ENCODE assay signal across 28 cellular contexts in genomic region chr1:112878321-112878720, GRCh38.
DNase-seq lines count a peak whose midpoint lies in the region; ATAC-seq and TF ChIP-seq lines count a peak whose summit lies in the region.
"Had no signal": no experiment of that assay in that cellular context is flagged by ENCODE, and none has a peak within 500 bp of the region (broad histone marks: within the 10 kb centered on the region; RNA-seq: fewer than 3 reads in every experiment).

No MANE protein-coding gene starts in this region.

- H3K4me3 Mint-ChIP-seq in WTC11 = no peak overlapping the region
- no peak overlapping the region for H3K4me3 Mint-ChIP-seq in activated T-helper 1 cell treated with anti-CD3 and anti-CD28 coated beads, Interleukin-12 subunit alpha, Interleukin-12 subunit beta, Interleukin-2, Interleukin-4 antibody, amounts not matched to agents 30 ng/mL and 10 ng/mL and 1 ng/mL, durations not matched to agents 14 hours and 24 hours and 36 hours
- H3K4me3 Mint-ChIP-seq: CD4-positive, alpha-beta memory T cell; memory B cell; stimulated activated naive CD8-positive, alpha-beta T cell treated with anti-CD3 and anti-CD28 coated beads, Interleukin-15, Interleukin-2, amounts not matched to agents 100 ng/mL and 50 ng/mL, for 24 hours; T-helper 2 cell treated with Interferon-gamma antibody and Interleukin-4, amounts not matched to agents 5 μg/mL and 100 μg/mL, for 36 hours had no signal

- H3K9me3 ChIP-seq in cardiac muscle cell (ENCODE audit: low read depth) = no peaks in the 10 kb centered on the region
- H3K9me3 ChIP-seq in left ventricle myocardium inferior (replicated peaks) = no peaks in the 10 kb centered on the region
- H3K9me3 ChIP-seq: A549, esophagus muscularis mucosa, tibial artery had no signal

- H3K36me3 Mint-ChIP-seq in WTC11 = peaks cover 5% of the 10 kb centered on the region; the same call in 1 of the 2 replicates
- H3K36me3 Mint-ChIP-seq in activated T-helper 1 cell treated with anti-CD3 and anti-CD28 coated beads, Interleukin-12 subunit alpha, Interleukin-12 subunit beta, Interleukin-2, Interleukin-4 antibody, amounts not matched to agents 30 ng/mL and 10 ng/mL and 1 ng/mL, durations not matched to agents 14 hours and 24 hours and 36 hours (ENCODE audit: low read depth) = no peaks in the 10 kb centered on the region
- H3K36me3 Mint-ChIP-seq: activated naive CD4-positive, alpha-beta T cell treated with anti-CD3 and anti-CD28 coated beads, Interleukin-2, amount 50 U/mL, for 72 hours; CD4-positive, alpha-beta memory T cell; memory B cell had no signal

- CTCF ChIA-PET in WTC11 (lab: Charles Lee) = interaction anchor here (0.9 to 7.5 kb wide), 7 partner anchors 11 to 195 kb away, joined by 3 to 72 read pairs (median 20); partner anchors contain the start of genes LRIG2 and PPM1J

- H3K27ac Mint-ChIP-seq in WTC11 = peak overlapping the region; percentile 72
- H3K27ac Mint-ChIP-seq in activated T-helper 1 cell treated with anti-CD3 and anti-CD28 coated beads, Interleukin-12 subunit alpha, Interleukin-12 subunit beta, Interleukin-2, Interleukin-4 antibody, amounts not matched to agents 30 ng/mL and 10 ng/mL and 1 ng/mL, durations not matched to agents 14 hours and 24 hours and 36 hours = no peak overlapping the region
- H3K27ac Mint-ChIP-seq: memory B cell; stimulated activated naive CD8-positive, alpha-beta T cell treated with anti-CD3 and anti-CD28 coated beads, Interleukin-15, Interleukin-2, amounts not matched to agents 100 ng/mL and 50 ng/mL, for 24 hours; T-helper 2 cell treated with Interferon-gamma antibody and Interleukin-4, amounts not matched to agents 5 μg/mL and 100 μg/mL, for 36 hours had no signal

- no peak overlapping the region for H3K4me3 ChIP-seq in cardiac muscle cell
- H3K4me3 ChIP-seq in left ventricle myocardium inferior = no peak overlapping the region
- H3K4me3 ChIP-seq: A549, esophagus muscularis mucosa, hepatocyte, skin epidermis, tibial artery had no signal

- peaks cover 62% of the 10 kb centered on the region for H3K4me1 Mint-ChIP-seq in WTC11
- H3K4me1 Mint-ChIP-seq in activated T-helper 1 cell treated with anti-CD3 and anti-CD28 coated beads, Interleukin-12 subunit alpha, Interleukin-12 subunit beta, Interleukin-2, Interleukin-4 antibody, amounts not matched to agents 30 ng/mL and 10 ng/mL and 1 ng/mL, durations not matched to agents 14 hours and 24 hours and 36 hours (ENCODE audit: low read depth) = peaks cover 5% of the 10 kb centered on the region
- H3K4me1 Mint-ChIP-seq: CD4-positive, alpha-beta memory T cell had no signal

- H3K4me1 ChIP-seq in cardiac muscle cell (ENCODE audit: low read depth) (no peaks in the 10 kb centered on the region), left ventricle myocardium inferior (peaks cover 18% of the 10 kb centered on the region)
- H3K4me1 ChIP-seq: A549, tibial artery had no signal

- H3K27me3 Mint-ChIP-seq in WTC11 (ENCODE audit: low read depth) = no peaks in the 10 kb centered on the region
- peaks cover 26% of the 10 kb centered on the region for H3K27me3 Mint-ChIP-seq in activated T-helper 1 cell treated with anti-CD3 and anti-CD28 coated beads, Interleukin-12 subunit alpha, Interleukin-12 subunit beta, Interleukin-2, Interleukin-4 antibody, amounts not matched to agents 30 ng/mL and 10 ng/mL and 1 ng/mL, durations not matched to agents 14 hours and 24 hours and 36 hours (ENCODE audit: insufficient read depth)

- H3K27ac ChIP-seq in cardiac muscle cell (no peak overlapping the region), left ventricle myocardium inferior (replicated peaks) (no peak overlapping the region)
- H3K27ac ChIP-seq: A549, esophagus muscularis mucosa, hepatocyte, skin epidermis, tibial artery had no signal

- POLR2A ChIA-PET in WTC11 (lab: Charles Lee) = no interaction called here

- no peak for ATAC-seq in WTC11
- no peak for ATAC-seq in GM21526 (IDR thresholded peaks at IDR 0.05; ENCODE audit: low FRiP score, unreplicated experiment)
- ATAC-seq: A549; activated naive CD4-positive, alpha-beta T cell treated with anti-CD3 and anti-CD28 coated beads, Interleukin-2, amount 50 U/mL, for 72 hours; left cardiac atrium had no signal

- intact Hi-C loops in left ventricle myocardium inferior (cut with micrococcal nuclease) = no loop called here
- intact Hi-C loops in activated T-helper 1 cell treated with anti-CD3 and anti-CD28 coated beads, Interleukin-12 subunit alpha, Interleukin-12 subunit beta, Interleukin-2, Interleukin-4 antibody, amounts not matched to agents 30 ng/mL and 10 ng/mL and 1 ng/mL, durations not matched to agents 14 hours and 24 hours and 36 hours (cut with micrococcal nuclease) = no loop called here

- no peaks in the 10 kb centered on the region for H3K36me3 ChIP-seq in cardiac muscle cell
- H3K36me3 ChIP-seq in left ventricle myocardium inferior = no peaks in the 10 kb centered on the region
- H3K36me3 ChIP-seq: esophagus muscularis mucosa, tibial artery had no signal

- peaks cover 6% of the 10 kb centered on the region for H3K9me3 Mint-ChIP-seq in WTC11
- no peaks in the 10 kb centered on the region for H3K9me3 Mint-ChIP-seq in activated T-helper 1 cell treated with anti-CD3 and anti-CD28 coated beads, Interleukin-12 subunit alpha, Interleukin-12 subunit beta, Interleukin-2, Interleukin-4 antibody, amounts not matched to agents 30 ng/mL and 10 ng/mL and 1 ng/mL, durations not matched to agents 14 hours and 24 hours and 36 hours
- H3K9me3 Mint-ChIP-seq: activated naive CD4-positive, alpha-beta T cell treated with anti-CD3 and anti-CD28 coated beads, Interleukin-2, amount 50 U/mL, for 72 hours; memory B cell; stimulated activated naive CD8-positive, alpha-beta T cell treated with anti-CD3 and anti-CD28 coated beads, Interleukin-15, Interleukin-2, amounts not matched to agents 100 ng/mL and 50 ng/mL, for 24 hours; T-helper 2 cell treated with Interferon-gamma antibody and Interleukin-4, amounts not matched to agents 5 μg/mL and 100 μg/mL, for 36 hours had no signal

- TF ChIP-seq CTCF in cardiac muscle cell (IDR thresholded peaks at IDR 0.05; ENCODE audit: low read depth, low read length) (peak; percentile 16), left ventricle myocardium inferior (IDR thresholded peaks at IDR 0.05; ENCODE audit: borderline replicate concordance) (no peak), WTC11 (IDR thresholded peaks at IDR 0.05) (no peak)

- H3K27me3 ChIP-seq in cardiac muscle cell = no peaks in the 10 kb centered on the region
- H3K27me3 ChIP-seq in left ventricle myocardium inferior (ENCODE audit: low read depth) = no peaks in the 10 kb centered on the region
- H3K27me3 ChIP-seq: hepatocyte, tibial artery had no signal

- DNase-seq in cardiac muscle cell (ENCODE audit: low read depth in 1 of 2, low spot score in 1 of 2) (peak in 1 of 2 donors; percentile 14), left ventricle myocardium inferior (no peak), WTC11 (ENCODE audit: low spot score) (no peak), medulla oblongata (ENCODE audit: extremely low spot score) (peak; percentile 52), superior temporal gyrus (ENCODE audit: extremely low spot score) (peak; percentile 61), SW 1271 (lab: John Stamatoyannopoulos, UW) (no peak)
- DNase-seq in activated T-helper 1 cell treated with anti-CD3 and anti-CD28 coated beads, Interleukin-12 subunit alpha, Interleukin-12 subunit beta, Interleukin-2, Interleukin-4 antibody, amounts not matched to agents 30 ng/mL and 10 ng/mL and 1 ng/mL, durations not matched to agents 14 hours and 24 hours and 36 hours (ENCODE audit: low spot score) = no peak
- DNase-seq: AML-193; CD4-positive, alpha-beta memory T cell; cortex of kidney; EL; foreskin melanocyte; left cardiac atrium; NCI-H1105; NCI-H187 treated with DMSO at 0.1 percent for 48 hours; NCI-H345; NCI-H748 treated with DMSO at 0.1 percent for 48 hours; Right ventricle myocardium superior; tibial artery had no signal

TF ChIP-seq in WTC11, 78 proteins besides CTCF, POLR2A, EP300 and RAD21:
- no peak for TF ChIP-seq ATF6 (CRISPR knock-in tag; IDR thresholded peaks at IDR 0.05)
- no peak for TF ChIP-seq NR1H2 (CRISPR knock-in tag; IDR thresholded peaks at IDR 0.05)

Comparison
In these comparisons a context has a peak if more than half of its experiments do, and no peak if none do; other contexts are left out.
1. DNase-seq: peak in medulla oblongata (single experiment) and superior temporal gyrus (single experiment); none in left ventricle myocardium inferior (single experiment), WTC11 (single experiment), SW 1271 (0 of 2) and activated T-helper 1 cell treated with anti-CD3 and anti-CD28 coated beads, Interleukin-12 subunit alpha, Interleukin-12 subunit beta, Interleukin-2, Interleukin-4 antibody, amounts not matched to agents 30 ng/mL and 10 ng/mL and 1 ng/mL, durations not matched to agents 14 hours and 24 hours and 36 hours (single experiment).